8 cellular contexts compared by ENCODE assay signal in the genomic region with DNA sequence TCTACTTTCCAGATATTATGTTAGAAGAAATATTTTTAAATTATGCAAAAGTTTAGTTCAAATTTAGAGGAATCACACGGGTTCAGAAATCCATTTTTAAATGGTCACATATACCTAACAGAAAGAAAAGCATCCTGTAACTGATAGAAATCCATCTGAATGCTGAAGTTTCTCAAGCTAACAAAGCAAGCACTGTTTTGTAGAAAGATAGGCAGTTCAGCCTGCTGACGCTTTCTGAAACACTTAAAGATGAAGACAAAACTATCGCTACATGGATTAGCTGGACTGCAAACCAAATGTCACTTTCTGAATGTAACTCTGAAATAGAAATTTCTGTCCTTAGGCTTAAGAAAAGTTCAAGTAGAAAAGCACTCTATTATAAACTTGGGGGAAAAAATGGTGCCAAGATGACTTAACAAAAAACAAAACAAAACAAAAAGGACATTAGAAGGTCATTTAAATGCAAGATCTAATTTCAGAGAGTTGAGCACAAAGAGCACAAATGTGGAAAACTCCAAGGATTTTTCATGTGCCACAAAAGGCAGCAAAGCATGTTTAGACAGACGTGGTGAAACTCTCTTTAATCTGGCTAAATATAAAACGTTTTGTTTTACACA. TPM values are rescaled to one million over a fixed set of nuclear protein-coding genes. Genes with fewer than 3 reads are reported as not detected.
DNase-seq lines count a peak whose midpoint lies in the region; ATAC-seq and TF ChIP-seq lines count a peak whose summit lies in the region.

No MANE protein-coding gene starts in this region.

- H3K9ac ChIP-seq in fibroblast of lung (ENCODE audit: insufficient read depth, low read length): peak overlapping the region; percentile 88

- H3K9me3 ChIP-seq in SJCRH30 (replicated peaks) (no peaks in the 10 kb centered on the region), fibroblast of lung (ENCODE audit: control insufficient read depth, insufficient read depth, low read depth, low read length) (no peaks in the 10 kb centered on the region)

- H3K36me3 ChIP-seq in SJCRH30: no peaks in the 10 kb centered on the region
- no peaks in the 10 kb centered on the region for H3K36me3 ChIP-seq in fibroblast of lung (ENCODE audit: control insufficient read depth, insufficient read depth, low read length)

- no peak for TF ChIP-seq CTCF in fibroblast of lung (conservative IDR thresholded peaks at IDR 0.05 in 1 of 2, IDR thresholded peaks at IDR 0.05 in 1 of 2; ENCODE audit: low read depth in 1 of 2, low read length in 2 of 2)

- H4K20me1 ChIP-seq in fibroblast of lung (ENCODE audit: control insufficient read depth, extremely low read depth, insufficient read depth, low read length): no peaks in the 10 kb centered on the region

- no peak overlapping the region for H2AFZ ChIP-seq in fibroblast of lung (ENCODE audit: low read length)

- H3K4me3 ChIP-seq in GM08714 (ENCODE audit: low read length): peak overlapping the region; percentile 44
- peak overlapping the region; percentile 84 for H3K4me3 ChIP-seq in SJCRH30
- peak overlapping the region; percentile 76 to 97 (median 90) for H3K4me3 ChIP-seq in fibroblast of lung (replicated peaks in 1 of 4; ENCODE audit: control extremely low read depth in 1 of 4, insufficient read depth in 1 of 4, low read depth in 3 of 4, low read length in 4 of 4)

- H3K27ac ChIP-seq in SJCRH30 (peak overlapping the region; percentile 74), fibroblast of lung (ENCODE audit: insufficient read depth, low read length) (peak overlapping the region; percentile 81)

- no peaks in the 10 kb centered on the region for H3K27me3 ChIP-seq in SJCRH30
- H3K27me3 ChIP-seq in fibroblast of lung (ENCODE audit: control insufficient read depth, insufficient read depth, low read length): no peaks in the 10 kb centered on the region

- ATAC-seq in HG02852 (IDR thresholded peaks at IDR 0.05; ENCODE audit: unreplicated experiment) (no peak), GM19023 (IDR thresholded peaks at IDR 0.05; ENCODE audit: unreplicated experiment) (no peak)

- H3K4me1 ChIP-seq in SJCRH30 (peaks cover 6% of the 10 kb centered on the region), fibroblast of lung (ENCODE audit: control insufficient read depth, extremely low read depth, insufficient read depth, low read length) (peaks cover 26% of the 10 kb centered on the region)

- H3K4me2 ChIP-seq in fibroblast of lung (ENCODE audit: extremely low read depth, insufficient read depth, low read length): peak overlapping the region; percentile 95

- peaks cover 40% of the 10 kb centered on the region for H3K79me2 ChIP-seq in fibroblast of lung (ENCODE audit: control insufficient read depth, insufficient read depth, low read length)

- peak in 1 of 2 experiments; percentile 44 for DNase-seq in SJCRH30
- DNase-seq in fibroblast of lung (ENCODE audit: low read depth in 2 of 2): no peak
- peak; percentile 58 for DNase-seq in pons (ENCODE audit: low spot score)
- DNase-seq in DMS114 treated with DMSO at 0.1 percent for 48 hours (lab: John Stamatoyannopoulos, UW; ENCODE audit: unreplicated experiment): no peak
- DNase-seq in NCI-H226: no peak

RNA-seq across cellular contexts. Expression of a gene that starts 1.3 kb away (rescaled TPM):
- 40.3 and 43.3 TPM in 2 replicates for total RNA-seq in SJCRH30 (2014; rRNA removed; shearing (Covaris generic))
- total RNA-seq in fibroblast of lung: 85.8 and 114 TPM in 2 replicates
- polyA plus RNA-seq in fibroblast of lung: 38.1 and 91.8 TPM in 2 replicates
- polyA plus RNA-seq in fibroblast of lung (2012): 41.3 and 81.0 TPM in 2 replicates
- 2.0 and 9.5 TPM in 2 replicates for polyA minus RNA-seq in fibroblast of lung (ENCODE audit: low replicate concordance)
